In the genomic region with DNA sequence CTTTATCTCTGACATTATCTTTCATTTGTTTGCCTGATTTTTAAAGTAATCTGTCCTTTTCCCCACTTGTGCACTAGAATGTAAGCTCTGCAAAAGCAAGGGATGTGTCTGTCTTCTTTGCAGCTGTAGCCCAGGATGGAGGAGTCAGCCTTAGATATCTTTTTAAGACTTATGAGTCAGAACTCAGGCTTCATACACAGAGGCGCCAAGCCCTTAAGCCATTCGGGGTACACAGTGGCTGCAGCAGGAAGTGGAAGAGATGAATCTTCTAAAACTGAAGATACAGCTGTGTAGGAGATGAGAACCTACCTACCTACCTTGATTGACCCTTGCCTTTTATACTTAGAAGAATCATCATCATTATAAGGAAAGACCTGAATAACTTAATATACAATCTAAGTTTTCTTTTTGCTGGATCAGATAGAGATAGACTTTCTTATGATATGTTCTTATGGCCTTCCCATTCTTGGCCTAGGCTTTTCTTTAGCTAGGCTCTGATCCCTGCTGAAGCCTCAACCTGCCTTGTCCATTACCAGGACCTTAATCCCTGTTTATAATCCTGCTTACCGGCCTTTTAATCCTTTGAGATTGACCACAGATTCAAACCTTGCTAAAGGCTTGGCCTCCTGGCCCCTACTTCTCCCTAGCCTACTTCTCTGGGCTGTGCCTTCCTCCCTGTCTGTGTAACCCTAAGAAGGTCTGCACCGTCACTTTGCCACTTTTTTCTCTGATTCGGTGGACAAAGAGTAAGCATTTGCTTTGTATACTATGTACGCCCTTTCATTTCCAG, we compare ENCODE assay signal across 13 cellular contexts.
A peak's percentile ranks its signal among the peaks of the same experiment; 100 is the strongest.
DNase-seq lines count a peak whose midpoint lies in the region; ATAC-seq and TF ChIP-seq lines count a peak whose summit lies in the region.
"Had no signal": no experiment of that assay in that cellular context is flagged by ENCODE, and none has a peak within 500 bp of the region (broad histone marks: within the 10 kb centered on the region; RNA-seq: fewer than 3 reads in every experiment).

No MANE protein-coding gene starts in this region.

- CTCF ChIA-PET in mammary epithelial cell (lab: Charles Lee; ENCODE audit: low non-redundant PET) = interaction anchor here (0.6 kb wide), 1 partner anchor 404 kb away, joined by 9 read pairs; no protein-coding TSS in a partner anchor

- H3K27ac Mint-ChIP-seq in activated CD4-positive, alpha-beta T cell treated with anti-CD3 and anti-CD28 coated beads, Interleukin-2, amount 10 ng/mL, durations not matched to agents 24 days and 14 days = no peak overlapping the region
- H3K27ac Mint-ChIP-seq: activated CD8-positive, alpha-beta memory T cell treated with anti-CD3 and anti-CD28 coated beads, Interleukin-2, amount 10 ng/mL, durations not matched to agents 7 days and 5 days had no signal

- H3K79me1 ChIP-seq in trophoblast cell (ENCODE audit: low read length) = peaks cover 13% of the 10 kb centered on the region

- no peak for ATAC-seq in HG03175 (IDR thresholded peaks at IDR 0.05; ENCODE audit: unreplicated experiment)
- ATAC-seq in HG02981 (IDR thresholded peaks at IDR 0.05; ENCODE audit: unreplicated experiment) = no peak
- ATAC-seq: A549; activated CD8-positive, alpha-beta memory T cell treated with anti-CD3 and anti-CD28 coated beads, Interleukin-2, amount 10 ng/mL, durations not matched to agents 7 days and 5 days had no signal

- no peak overlapping the region for H3K23ac ChIP-seq in trophoblast cell (ENCODE audit: low read length)

- H3K4me2 ChIP-seq in mammary epithelial cell (ENCODE audit: insufficient read depth, low read depth, low read length) (no peak overlapping the region), trophoblast cell (ENCODE audit: low read length) (no peak overlapping the region)
- H3K4me2 ChIP-seq: A549 had no signal

- H3K4me3 ChIP-seq in mammary epithelial cell (replicated peaks in 1 of 3; ENCODE audit: insufficient read depth in 1 of 3, low read depth in 2 of 3, low read length in 3 of 3) (no peak overlapping the region), trophoblast cell (ENCODE audit: low read depth, low read length) (no peak overlapping the region)
- H3K4me3 ChIP-seq: A549 had no signal

- H3K4me3 Mint-ChIP-seq in activated CD4-positive, alpha-beta T cell treated with anti-CD3 and anti-CD28 coated beads, Interleukin-2, amount 10 ng/mL, durations not matched to agents 24 days and 14 days = no peak overlapping the region
- H3K4me3 Mint-ChIP-seq: activated CD8-positive, alpha-beta memory T cell treated with anti-CD3 and anti-CD28 coated beads, Interleukin-2, amount 10 ng/mL, durations not matched to agents 7 days and 5 days had no signal

- H3K9me3 ChIP-seq in mammary epithelial cell (replicated peaks; ENCODE audit: insufficient read depth, low read length) (no peaks in the 10 kb centered on the region), trophoblast cell (ENCODE audit: insufficient read depth, low read depth, low read length) (no peaks in the 10 kb centered on the region)
- H3K9me3 ChIP-seq: A549, neutrophil had no signal

- H4K12ac ChIP-seq in trophoblast cell (ENCODE audit: low read depth, low read length) = no peak overlapping the region

- peak overlapping the region; percentile 7 for H4K8ac ChIP-seq in trophoblast cell (ENCODE audit: low read depth, low read length)

- peak overlapping the region; percentile 37 for H2BK5ac ChIP-seq in trophoblast cell (ENCODE audit: low read depth, low read length, poor library complexity)

- no peaks in the 10 kb centered on the region for H3K27me3 ChIP-seq in mammary epithelial cell (ENCODE audit: insufficient read depth, low read length)
- no peaks in the 10 kb centered on the region for H3K27me3 ChIP-seq in trophoblast cell (ENCODE audit: insufficient read depth, low read length)
- H3K27me3 ChIP-seq: neutrophil had no signal

- peak overlapping the region; percentile 70 for H3K18ac ChIP-seq in trophoblast cell (ENCODE audit: low read length)

- H2AFZ ChIP-seq in mammary epithelial cell (ENCODE audit: low read depth, low read length) = peak overlapping the region; percentile 7
- no peak overlapping the region for H2AFZ ChIP-seq in trophoblast cell (ENCODE audit: insufficient read depth, low read length, poor library complexity)

- H3K9ac ChIP-seq in mammary epithelial cell (ENCODE audit: insufficient read depth, low read length) = no peak overlapping the region
- no peak overlapping the region for H3K9ac ChIP-seq in trophoblast cell (ENCODE audit: low read length)

- BruUV-seq in mammary epithelial cell (replicated peaks; lab: Mats Ljungman, UMichigan) = no TSS peak

- intact Hi-C loops in activated CD4-positive, alpha-beta T cell treated with anti-CD3 and anti-CD28 coated beads, Interleukin-2, amount 10 ng/mL, durations not matched to agents 24 days and 14 days (cut with micrococcal nuclease) = no loop called here
- intact Hi-C loops in mammary epithelial cell (cut with micrococcal nuclease) = no loop called here

- peak overlapping the region; percentile 41 for H3K4ac ChIP-seq in trophoblast cell (ENCODE audit: low read depth, low read length)

- H3K9me3 Mint-ChIP-seq in activated CD4-positive, alpha-beta T cell treated with anti-CD3 and anti-CD28 coated beads, Interleukin-2, amount 10 ng/mL, durations not matched to agents 24 days and 14 days = no peaks in the 10 kb centered on the region

- no peaks in the 10 kb centered on the region for H4K20me1 ChIP-seq in mammary epithelial cell (ENCODE audit: insufficient read depth, low read length)

- WGBS in mammary epithelial cell (ENCODE audit: low coverage, missing lambda C conversion rate) = 82% methylated on average over 6 of the region's 6 CpGs
- no CpG with 5 or more reads among the region's 6 CpGs for WGBS in trophoblast cell (ENCODE audit: extremely low coverage, insufficient coverage, insufficient read length)

- H3K27me3 Mint-ChIP-seq in activated CD4-positive, alpha-beta T cell treated with anti-CD3 and anti-CD28 coated beads, Interleukin-2, amount 10 ng/mL, durations not matched to agents 24 days and 14 days = no peaks in the 10 kb centered on the region
- H3K27me3 Mint-ChIP-seq: activated CD8-positive, alpha-beta memory T cell treated with anti-CD3 and anti-CD28 coated beads, Interleukin-2, amount 10 ng/mL, durations not matched to agents 7 days and 5 days had no signal

- H3K36me3 ChIP-seq in mammary epithelial cell (ENCODE audit: insufficient read depth, low read length) = no peaks in the 10 kb centered on the region
- H3K36me3 ChIP-seq in trophoblast cell (ENCODE audit: control insufficient read depth in 1 of 2, insufficient read depth in 2 of 2, low read length in 2 of 2) = peaks cover 0 to 7% of the 10 kb centered on the region in 2 experiments
- H3K36me3 ChIP-seq: neutrophil had no signal

- in situ Hi-C loops in mammary epithelial cell (cut with MboI; ENCODE audit: low sequenced_read_pairs in 2 of 2) = no loop called here

- no peak for TF ChIP-seq CTCF in mammary epithelial cell (conservative IDR thresholded peaks at IDR 0.05 in 1 of 2, IDR thresholded peaks at IDR 0.05 in 1 of 2; ENCODE audit: extremely low read depth in 1 of 2, insufficient read depth in 1 of 2, low read depth in 1 of 2, low read length in 2 of 2)

- peaks cover 10% of the 10 kb centered on the region for H3K4me1 Mint-ChIP-seq in activated CD4-positive, alpha-beta T cell treated with anti-CD3 and anti-CD28 coated beads, Interleukin-2, amount 10 ng/mL, durations not matched to agents 24 days and 14 days

- no peaks in the 10 kb centered on the region for H3K36me3 Mint-ChIP-seq in activated CD4-positive, alpha-beta T cell treated with anti-CD3 and anti-CD28 coated beads, Interleukin-2, amount 10 ng/mL, durations not matched to agents 24 days and 14 days (ENCODE audit: low read depth)
- H3K36me3 Mint-ChIP-seq: activated CD8-positive, alpha-beta memory T cell treated with anti-CD3 and anti-CD28 coated beads, Interleukin-2, amount 10 ng/mL, durations not matched to agents 7 days and 5 days had no signal

- peak overlapping the region; percentile 23 for H2BK12ac ChIP-seq in trophoblast cell (ENCODE audit: low read length)

- peak overlapping the region; percentile 2 for H3K14ac ChIP-seq in trophoblast cell (ENCODE audit: low read length)

- H3K79me2 ChIP-seq in mammary epithelial cell (ENCODE audit: insufficient read depth, low read length) = no peaks in the 10 kb centered on the region
- no peaks in the 10 kb centered on the region for H3K79me2 ChIP-seq in trophoblast cell (ENCODE audit: control insufficient read depth, insufficient read depth, low read length, poor library complexity)

- H2BK120ac ChIP-seq in trophoblast cell (ENCODE audit: insufficient read depth, low read length, poor library complexity) = peak overlapping the region; percentile 52

- H4K91ac ChIP-seq in trophoblast cell (ENCODE audit: low read depth, low read length) = peak overlapping the region; percentile 33

- DNase-seq in activated CD4-positive, alpha-beta T cell treated with anti-CD3 and anti-CD28 coated beads, Interleukin-2, amount 10 ng/mL, durations not matched to agents 24 days and 14 days = peak; percentile 57
- DNase-seq in activated CD4-positive, alpha-beta T cell treated with anti-CD3 and anti-CD28 coated beads, Interleukin-2, amount 50 U/mL, for 48 hours = no peak
- DNase-seq in NCI-H226 (peak; percentile 88), mammary epithelial cell (peak; percentile 42), trophoblast cell (no peak), pons (ENCODE audit: low spot score) (no peak)
- DNase-seq: activated CD8-positive, alpha-beta memory T cell treated with anti-CD3 and anti-CD28 coated beads, Interleukin-2, amount 10 ng/mL, durations not matched to agents 7 days and 5 days; NCI-H187 treated with DMSO at 0.1 percent for 48 hours; SHP77 had no signal

- no peak overlapping the region for H2AK5ac ChIP-seq in trophoblast cell (ENCODE audit: low read length)

- H3K27ac ChIP-seq in mammary epithelial cell (ENCODE audit: insufficient read depth, low read depth, low read length) (no peak overlapping the region), trophoblast cell (ENCODE audit: low read depth, low read length) (no peak overlapping the region)
- H3K27ac ChIP-seq: neutrophil had no signal

- peaks cover 6% of the 10 kb centered on the region for H3K4me1 ChIP-seq in mammary epithelial cell (ENCODE audit: insufficient read depth, low read length)
- H3K4me1 ChIP-seq in trophoblast cell (ENCODE audit: control insufficient read depth in 1 of 2, insufficient read depth in 2 of 2, low read length in 2 of 2) = peaks cover 9 to 23% of the 10 kb centered on the region in 2 experiments

- dilution Hi-C loops in mammary epithelial cell (cut with HindIII; ENCODE audit: low sequenced_read_pairs) = no loop called here

Comparison
In these comparisons a context has a peak if more than half of its experiments do, and no peak if none do; other contexts are left out.
1. DNase-seq: peak in activated CD4-positive, alpha-beta T cell treated with anti-CD3 and anti-CD28 coated beads, Interleukin-2, amount 10 ng/mL, durations not matched to agents 24 days and 14 days (single experiment), NCI-H226 (single experiment) and mammary epithelial cell (single experiment); none in activated CD4-positive, alpha-beta T cell treated with anti-CD3 and anti-CD28 coated beads, Interleukin-2, amount 50 U/mL, for 48 hours (0 of 2), trophoblast cell (0 of 2) and pons (single experiment).